2 cellular contexts compared by ENCODE assay signal in the genomic region with DNA sequence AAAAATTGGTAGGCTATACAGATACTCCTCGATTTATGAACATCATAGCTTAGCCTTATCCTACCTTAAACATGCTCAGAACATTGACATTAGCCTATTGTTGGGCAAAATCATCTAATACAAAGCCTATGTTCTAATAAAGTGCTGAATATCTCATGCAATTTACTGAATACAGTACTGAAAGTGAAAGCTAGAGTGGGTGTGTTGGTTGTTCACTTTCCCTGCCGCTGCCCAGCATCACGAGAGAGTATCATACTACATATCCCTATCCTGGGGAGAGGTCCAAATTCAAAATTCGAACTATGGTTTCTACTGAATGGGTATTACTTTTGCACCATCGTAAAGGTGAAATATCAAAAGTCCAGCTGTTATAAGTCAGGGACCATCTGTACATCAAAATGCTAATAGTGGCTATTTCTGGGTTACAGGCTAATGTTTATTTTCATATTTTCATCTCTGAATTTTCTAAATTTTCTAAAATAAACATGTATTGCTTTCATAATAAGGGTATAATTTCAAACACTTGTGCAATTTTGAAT.
TF ChIP-seq lines count a peak whose summit lies in the region.

No MANE protein-coding gene starts in this region.

TF ChIP-seq in IMR-90, 13 proteins besides CTCF, POLR2A, EP300 and RAD21:
- no peak for TF ChIP-seq CHD1 (IDR thresholded peaks at IDR 0.05; ENCODE audit: low read depth, low read length)
- TF ChIP-seq, protein P1, sequence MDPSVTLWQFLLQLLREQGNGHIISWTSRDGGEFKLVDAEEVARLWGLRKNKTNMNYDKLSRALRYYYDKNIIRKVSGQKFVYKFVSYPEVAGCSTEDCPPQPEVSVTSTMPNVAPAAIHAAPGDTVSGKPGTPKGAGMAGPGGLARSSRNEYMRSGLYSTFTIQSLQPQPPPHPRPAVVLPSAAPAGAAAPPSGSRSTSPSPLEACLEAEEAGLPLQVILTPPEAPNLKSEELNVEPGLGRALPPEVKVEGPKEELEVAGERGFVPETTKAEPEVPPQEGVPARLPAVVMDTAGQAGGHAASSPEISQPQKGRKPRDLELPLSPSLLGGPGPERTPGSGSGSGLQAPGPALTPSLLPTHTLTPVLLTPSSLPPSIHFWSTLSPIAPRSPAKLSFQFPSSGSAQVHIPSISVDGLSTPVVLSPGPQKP (IDR thresholded peaks at IDR 0.05; ENCODE audit: borderline replicate concordance, low read depth, low read length) = no peak
- no peak for TF ChIP-seq MAFK (IDR thresholded peaks at IDR 0.05; ENCODE audit: low read depth, low read length)
- TF ChIP-seq CEBPB (IDR thresholded peaks at IDR 0.05; ENCODE audit: low read depth, low read length) = no peak
- TF ChIP-seq RCOR1 (IDR thresholded peaks at IDR 0.05; ENCODE audit: insufficient replicate concordance, low read length) = no peak
- no peak for TF ChIP-seq MAZ (IDR thresholded peaks at IDR 0.05; ENCODE audit: borderline replicate concordance, low read depth, low read length)
- TF ChIP-seq MXI1 (IDR thresholded peaks at IDR 0.05; ENCODE audit: borderline replicate concordance, low read depth, low read length) = no peak
- no peak for TF ChIP-seq BHLHE40 (IDR thresholded peaks at IDR 0.05; ENCODE audit: low read depth, low read length)
- no peak for TF ChIP-seq NFE2L2 (IDR thresholded peaks at IDR 0.05; ENCODE audit: low read depth, low read length)
- no peak for TF ChIP-seq SMC3 (IDR thresholded peaks at IDR 0.05; ENCODE audit: low read depth, low read length)
- TF ChIP-seq FOS (IDR thresholded peaks at IDR 0.05; ENCODE audit: low read depth, low read length) = no peak
- TF ChIP-seq, protein P2, sequence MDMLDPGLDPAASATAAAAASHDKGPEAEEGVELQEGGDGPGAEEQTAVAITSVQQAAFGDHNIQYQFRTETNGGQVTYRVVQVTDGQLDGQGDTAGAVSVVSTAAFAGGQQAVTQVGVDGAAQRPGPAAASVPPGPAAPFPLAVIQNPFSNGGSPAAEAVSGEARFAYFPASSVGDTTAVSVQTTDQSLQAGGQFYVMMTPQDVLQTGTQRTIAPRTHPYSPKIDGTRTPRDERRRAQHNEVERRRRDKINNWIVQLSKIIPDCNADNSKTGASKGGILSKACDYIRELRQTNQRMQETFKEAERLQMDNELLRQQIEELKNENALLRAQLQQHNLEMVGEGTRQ (IDR thresholded peaks at IDR 0.05; ENCODE audit: low read depth, low read length) = no peak
- no peak for TF ChIP-seq RFX5 (IDR thresholded peaks at IDR 0.05; ENCODE audit: low read depth, low read length)
TF ChIP-seq in IMR-90: peak in this region for 0.

TF ChIP-seq in GM12878, 131 proteins besides CTCF, POLR2A, EP300 and RAD21:
- TF ChIP-seq CBX3 (IDR thresholded peaks at IDR 0.05; ENCODE audit: borderline replicate concordance, low read depth) (no peak), SPI1 (IDR thresholded peaks at IDR 0.05; ENCODE audit: borderline replicate concordance, insufficient read depth, low read depth, low read length) (no peak), SMAD1 (IDR thresholded peaks at IDR 0.05; ENCODE audit: low read depth, partially characterized antibody) (no peak), HDAC6 (IDR thresholded peaks at IDR 0.05; ENCODE audit: unreplicated experiment) (no peak), CHD2 (IDR thresholded peaks at IDR 0.05; ENCODE audit: borderline replicate concordance, low read depth, low read length) (no peak), STAT1 (conservative IDR thresholded peaks at IDR 0.05) (no peak), TCF3 (IDR thresholded peaks at IDR 0.05; ENCODE audit: borderline replicate concordance, insufficient read depth, low read depth, low read length) (no peak), NR2C1 (IDR thresholded peaks at IDR 0.05) (no peak), NR2C2 (IDR thresholded peaks at IDR 0.05; ENCODE audit: borderline replicate concordance, control insufficient read depth, insufficient read length, low read depth) (no peak), ETV6 (conservative IDR thresholded peaks at IDR 0.05 in 1 of 2, IDR thresholded peaks at IDR 0.05 in 1 of 2; ENCODE audit: borderline replicate concordance in 1 of 2, low read depth in 1 of 2) (peak in 1 of 2 experiments; percentile 95; a peak in 2 of 4 replicates), NFXL1 (IDR thresholded peaks at IDR 0.05; ENCODE audit: borderline replicate concordance) (peak; percentile 17; the same call in 1 of the 2 replicates), JUNB (IDR thresholded peaks at IDR 0.05) (peak; percentile 15; the same call in 1 of the 2 replicates)
- TF ChIP-seq, protein P3, sequence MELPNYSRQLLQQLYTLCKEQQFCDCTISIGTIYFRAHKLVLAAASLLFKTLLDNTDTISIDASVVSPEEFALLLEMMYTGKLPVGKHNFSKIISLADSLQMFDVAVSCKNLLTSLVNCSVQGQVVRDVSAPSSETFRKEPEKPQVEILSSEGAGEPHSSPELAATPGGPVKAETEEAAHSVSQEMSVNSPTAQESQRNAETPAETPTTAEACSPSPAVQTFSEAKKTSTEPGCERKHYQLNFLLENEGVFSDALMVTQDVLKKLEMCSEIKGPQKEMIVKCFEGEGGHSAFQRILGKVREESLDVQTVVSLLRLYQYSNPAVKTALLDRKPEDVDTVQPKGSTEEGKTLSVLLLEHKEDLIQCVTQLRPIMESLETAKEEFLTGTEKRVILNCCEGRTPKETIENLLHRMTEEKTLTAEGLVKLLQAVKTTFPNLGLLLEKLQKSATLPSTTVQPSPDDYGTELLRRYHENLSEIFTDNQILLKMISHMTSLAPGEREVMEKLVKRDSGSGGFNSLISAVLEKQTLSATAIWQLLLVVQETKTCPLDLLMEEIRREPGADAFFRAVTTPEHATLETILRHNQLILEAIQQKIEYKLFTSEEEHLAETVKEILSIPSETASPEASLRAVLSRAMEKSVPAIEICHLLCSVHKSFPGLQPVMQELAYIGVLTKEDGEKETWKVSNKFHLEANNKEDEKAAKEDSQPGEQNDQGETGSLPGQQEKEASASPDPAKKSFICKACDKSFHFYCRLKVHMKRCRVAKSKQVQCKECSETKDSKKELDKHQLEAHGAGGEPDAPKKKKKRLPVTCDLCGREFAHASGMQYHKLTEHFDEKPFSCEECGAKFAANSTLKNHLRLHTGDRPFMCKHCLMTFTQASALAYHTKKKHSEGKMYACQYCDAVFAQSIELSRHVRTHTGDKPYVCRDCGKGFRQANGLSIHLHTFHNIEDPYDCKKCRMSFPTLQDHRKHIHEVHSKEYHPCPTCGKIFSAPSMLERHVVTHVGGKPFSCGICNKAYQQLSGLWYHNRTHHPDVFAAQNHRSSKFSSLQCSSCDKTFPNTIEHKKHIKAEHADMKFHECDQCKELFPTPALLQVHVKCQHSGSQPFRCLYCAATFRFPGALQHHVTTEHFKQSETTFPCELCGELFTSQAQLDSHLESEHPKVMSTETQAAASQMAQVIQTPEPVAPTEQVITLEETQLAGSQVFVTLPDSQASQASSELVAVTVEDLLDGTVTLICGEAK (IDR thresholded peaks at IDR 0.05; ENCODE audit: borderline replicate concordance) = 0 out of 2 replicates have a peak, but pooled peaks have one; percentile 17
- TF ChIP-seq, protein P4, sequence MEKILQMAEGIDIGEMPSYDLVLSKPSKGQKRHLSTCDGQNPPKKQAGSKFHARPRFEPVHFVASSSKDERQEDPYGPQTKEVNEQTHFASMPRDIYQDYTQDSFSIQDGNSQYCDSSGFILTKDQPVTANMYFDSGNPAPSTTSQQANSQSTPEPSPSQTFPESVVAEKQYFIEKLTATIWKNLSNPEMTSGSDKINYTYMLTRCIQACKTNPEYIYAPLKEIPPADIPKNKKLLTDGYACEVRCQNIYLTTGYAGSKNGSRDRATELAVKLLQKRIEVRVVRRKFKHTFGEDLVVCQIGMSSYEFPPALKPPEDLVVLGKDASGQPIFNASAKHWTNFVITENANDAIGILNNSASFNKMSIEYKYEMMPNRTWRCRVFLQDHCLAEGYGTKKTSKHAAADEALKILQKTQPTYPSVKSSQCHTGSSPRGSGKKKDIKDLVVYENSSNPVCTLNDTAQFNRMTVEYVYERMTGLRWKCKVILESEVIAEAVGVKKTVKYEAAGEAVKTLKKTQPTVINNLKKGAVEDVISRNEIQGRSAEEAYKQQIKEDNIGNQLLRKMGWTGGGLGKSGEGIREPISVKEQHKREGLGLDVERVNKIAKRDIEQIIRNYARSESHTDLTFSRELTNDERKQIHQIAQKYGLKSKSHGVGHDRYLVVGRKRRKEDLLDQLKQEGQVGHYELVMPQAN (conservative IDR thresholded peaks at IDR 0.05) = 0 out of 2 replicates have a peak, but pooled peaks have one; percentile 33
TF ChIP-seq in GM12878: peak in this region for 5.
